ENCODE assay signal across 1 cellular context in genomic region chr15:47812436-47813109, GRCh38.
TF ChIP-seq lines count a peak whose summit lies in the region.

No MANE protein-coding gene starts in this region.

TF ChIP-seq in A549, 52 proteins besides CTCF, POLR2A, EP300 and RAD21:
- TF ChIP-seq REST (IDR thresholded peaks at IDR 0.05): no peak
- peak; percentile 35; the same call in 1 of the 2 replicates for TF ChIP-seq JUNB (IDR thresholded peaks at IDR 0.05)
- no peak for TF ChIP-seq FOXS1 (CRISPR knock-in tag; IDR thresholded peaks at IDR 0.05)
- no peak for TF ChIP-seq TP53 (CRISPR knock-in tag; IDR thresholded peaks at IDR 0.05)
- TF ChIP-seq TFCP2L1 (CRISPR knock-in tag; IDR thresholded peaks at IDR 0.05): no peak
- TF ChIP-seq ZFP36 (IDR thresholded peaks at IDR 0.05; ENCODE audit: borderline replicate concordance, partially characterized antibody): no peak
- TF ChIP-seq JUN (IDR thresholded peaks at IDR 0.05): no peak
- no peak for TF ChIP-seq E2F6 (IDR thresholded peaks at IDR 0.05; ENCODE audit: borderline replicate concordance, low read depth)
- no peak for TF ChIP-seq HDAC2 (IDR thresholded peaks at IDR 0.05)
- no peak for TF ChIP-seq NR3C1 (IDR thresholded peaks at IDR 0.05)
- no peak for TF ChIP-seq RNF2 (IDR thresholded peaks at IDR 0.05; ENCODE audit: borderline replicate concordance, low read depth)
- TF ChIP-seq RCOR1 (IDR thresholded peaks at IDR 0.05; ENCODE audit: low read depth, low read length): no peak
- TF ChIP-seq USF2 (IDR thresholded peaks at IDR 0.05): no peak
- peak in 1 of 2 experiments; percentile 65; a peak in 2 of 4 replicates for TF ChIP-seq CEBPB (IDR thresholded peaks at IDR 0.05)
- no peak for TF ChIP-seq CHD4 (IDR thresholded peaks at IDR 0.05; ENCODE audit: borderline replicate concordance)
- TF ChIP-seq RARB (CRISPR knock-in tag; IDR thresholded peaks at IDR 0.05): no peak
- no peak for TF ChIP-seq FOSL2 (IDR thresholded peaks at IDR 0.05)
- TF ChIP-seq FOSL2 (CRISPR knock-in tag; IDR thresholded peaks at IDR 0.05): peak; percentile 73
- TF ChIP-seq MYC (IDR thresholded peaks at IDR 0.05; ENCODE audit: borderline replicate concordance, low read length): no peak
- no peak for TF ChIP-seq MAZ (IDR thresholded peaks at IDR 0.05; ENCODE audit: borderline replicate concordance, low read depth, low read length)
- no peak for TF ChIP-seq HOXB13 (CRISPR knock-in tag; IDR thresholded peaks at IDR 0.05; ENCODE audit: low read depth)
- TF ChIP-seq GATA3 (IDR thresholded peaks at IDR 0.05; ENCODE audit: borderline replicate concordance): peak; percentile 85
- TF ChIP-seq, protein P1, sequence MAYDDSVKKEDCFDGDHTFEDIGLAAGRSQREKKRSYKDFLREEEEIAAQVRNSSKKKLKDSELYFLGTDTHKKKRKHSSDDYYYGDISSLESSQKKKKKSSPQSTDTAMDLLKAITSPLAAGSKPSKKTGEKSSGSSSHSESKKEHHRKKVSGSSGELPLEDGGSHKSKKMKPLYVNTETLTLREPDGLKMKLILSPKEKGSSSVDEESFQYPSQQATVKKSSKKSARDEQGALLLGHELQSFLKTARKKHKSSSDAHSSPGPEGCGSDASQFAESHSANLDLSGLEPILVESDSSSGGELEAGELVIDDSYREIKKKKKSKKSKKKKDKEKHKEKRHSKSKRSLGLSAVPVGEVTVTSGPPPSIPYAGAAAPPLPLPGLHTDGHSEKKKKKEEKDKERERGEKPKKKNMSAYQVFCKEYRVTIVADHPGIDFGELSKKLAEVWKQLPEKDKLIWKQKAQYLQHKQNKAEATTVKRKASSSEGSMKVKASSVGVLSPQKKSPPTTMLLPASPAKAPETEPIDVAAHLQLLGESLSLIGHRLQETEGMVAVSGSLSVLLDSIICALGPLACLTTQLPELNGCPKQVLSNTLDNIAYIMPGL (CRISPR knock-in tag; IDR thresholded peaks at IDR 0.05; ENCODE audit: borderline replicate concordance): no peak
- no peak for TF ChIP-seq SREBF2 (IDR thresholded peaks at IDR 0.05)
- TF ChIP-seq EHMT2 (IDR thresholded peaks at IDR 0.05; ENCODE audit: low read depth): no peak
- peak; percentile 26; the same call in 1 of the 2 replicates for TF ChIP-seq MAX (IDR thresholded peaks at IDR 0.05)
- no peak for TF ChIP-seq CHD2 (IDR thresholded peaks at IDR 0.05; ENCODE audit: low read length, partially characterized antibody)
